ENCODE assay signal across 20 cellular contexts in genomic region chr3:195284842-195285241, GRCh38. TPM values are rescaled to one million over a fixed set of nuclear protein-coding genes. Genes with fewer than 3 reads are reported as not detected.
DNase-seq lines count a peak whose midpoint lies in the region; ATAC-seq and TF ChIP-seq lines count a peak whose summit lies in the region.
"Had no signal": no experiment of that assay in that cellular context is flagged by ENCODE, and none has a peak within 500 bp of the region (broad histone marks: within the 10 kb centered on the region; RNA-seq: fewer than 3 reads in every experiment).

No MANE protein-coding gene starts in this region.

- no peaks in the 10 kb centered on the region for H3K4me1 Mint-ChIP-seq in activated T-helper 17 cell treated with anti-CD3 and anti-CD28 coated beads, Interleukin-2, amount 50 U/mL, for 72 hours
- peaks cover 24% of the 10 kb centered on the region for H3K4me1 Mint-ChIP-seq in progenitor cell of endocrine pancreas (ENCODE audit: low read depth)
- H3K4me1 Mint-ChIP-seq: GM23338 had no signal

- WGBS in adrenal gland, 4 donors = 88 to 91% (median 90%) methylated on average over 3 of the region's 3 CpGs

- H3K4me3 Mint-ChIP-seq in activated T-helper 17 cell treated with anti-CD3 and anti-CD28 coated beads, Interleukin-2, amount 50 U/mL, for 72 hours = no peak overlapping the region
- peak overlapping the region; percentile 33 for H3K4me3 Mint-ChIP-seq in progenitor cell of endocrine pancreas (ENCODE audit: low read depth)
- H3K4me3 Mint-ChIP-seq: GM23338 had no signal

- H3K36me3 ChIP-seq in adrenal gland (replicated peaks in 1 of 2) = peaks cover 0 to 53% of the 10 kb centered on the region in 2 donors

- intact Hi-C loops in adrenal gland (cut with DNase I) = no loop called here

- no peak for TF ChIP-seq POLR2A in adrenal gland (IDR thresholded peaks at IDR 0.05)

- H3K9me3 Mint-ChIP-seq in activated T-helper 17 cell treated with anti-CD3 and anti-CD28 coated beads, Interleukin-2, amount 50 U/mL, for 72 hours = no peaks in the 10 kb centered on the region
- H3K9me3 Mint-ChIP-seq in progenitor cell of endocrine pancreas (ENCODE audit: low read depth) = no peaks in the 10 kb centered on the region
- H3K9me3 Mint-ChIP-seq: GM23338 had no signal

- H3K4me3 ChIP-seq in adrenal gland = no peak overlapping the region
- H3K4me3 ChIP-seq: GM23338, PC-9 had no signal

- H3K9me3 ChIP-seq in adrenal gland (replicated peaks in 1 of 3) = no peaks in the 10 kb centered on the region

- no peaks in the 10 kb centered on the region for H3K27me3 Mint-ChIP-seq in activated T-helper 17 cell treated with anti-CD3 and anti-CD28 coated beads, Interleukin-2, amount 50 U/mL, for 72 hours
- H3K27me3 Mint-ChIP-seq in progenitor cell of endocrine pancreas = peaks cover 9% of the 10 kb centered on the region

- peak; percentile 89 to 93 for ATAC-seq in activated CD4-positive, CD25-positive, alpha-beta regulatory T cell treated with anti-CD3 and anti-CD28 coated beads, Interleukin-2, amount 50 U/mL, for 24 hours
- peak; percentile 31 for ATAC-seq in activated T-helper 17 cell treated with anti-CD3 and anti-CD28 coated beads, Interleukin-2, amount 50 U/mL, for 72 hours (replicated peaks)
- ATAC-seq in left lobe of liver = peak; percentile 32
- ATAC-seq: GM23338, HCT116 had no signal

- no peak overlapping the region for H3K27ac Mint-ChIP-seq in activated T-helper 17 cell treated with anti-CD3 and anti-CD28 coated beads, Interleukin-2, amount 50 U/mL, for 72 hours
- no peak overlapping the region for H3K27ac Mint-ChIP-seq in progenitor cell of endocrine pancreas
- H3K27ac Mint-ChIP-seq: GM23338 had no signal

- no peak for DNase-seq in activated CD4-positive, CD25-positive, alpha-beta regulatory T cell (lab: John Stamatoyannopoulos, UW)
- DNase-seq in left lobe of liver (ENCODE audit: low spot score) (no peak), progenitor cell of endocrine pancreas (ENCODE audit: low spot score, unreplicated experiment) (no peak), NCI-H2196 (lab: John Stamatoyannopoulos, UW; ENCODE audit: unreplicated experiment) (no peak), adrenal gland (no peak)
- DNase-seq in activated CD8-positive, alpha-beta memory T cell treated with anti-CD3 and anti-CD28 coated beads, Interleukin-2, amount 50 U/mL, for 4 hours = no peak
- DNase-seq: AML-193, DMS 273 treated with DMSO at 0.1 percent for 48 hours, NCI-H1417 treated with DMSO at 0.1 percent for 48 hours, NCI-H2029, NCI-H526, SIG-M5 had no signal

- H3K27me3 ChIP-seq in adrenal gland = no peaks in the 10 kb centered on the region

- H3K27ac ChIP-seq in adrenal gland = no peak overlapping the region
- H3K27ac ChIP-seq: 22Rv1, C4-2B, PC-9, RWPE1 had no signal

- no peaks in the 10 kb centered on the region for H3K4me1 ChIP-seq in adrenal gland (replicated peaks in 1 of 2)

- peaks cover 73% of the 10 kb centered on the region for H3K36me3 Mint-ChIP-seq in activated T-helper 17 cell treated with anti-CD3 and anti-CD28 coated beads, Interleukin-2, amount 50 U/mL, for 72 hours (ENCODE audit: low read depth)
- H3K36me3 Mint-ChIP-seq in progenitor cell of endocrine pancreas (ENCODE audit: insufficient read depth) = peaks cover 14% of the 10 kb centered on the region

- TF ChIP-seq CTCF in progenitor cell of endocrine pancreas (IDR thresholded peaks at IDR 0.05; ENCODE audit: unreplicated experiment) (no peak), adrenal gland (IDR thresholded peaks at IDR 0.05) (no peak)

RNA-seq across cellular contexts. Expression of gene XXYLT1, which starts 13.9 kb away (rescaled TPM):
- total RNA-seq in activated T-helper 17 cell treated with anti-CD3 and anti-CD28 coated beads, Interleukin-2, amount 50 U/mL, for 72 hours = 1 to 10 TPM; 7.0 to 7.4 TPM
- 2.8 TPM for total RNA-seq in left lobe of liver
- 23.7 and 25.4 TPM in 2 replicates for total RNA-seq in progenitor cell of endocrine pancreas
- 10 to 100 TPM in 4 of 8 donors, 1 to 10 TPM in 4; 8.2 to 13.9 (median 9.8) TPM for total RNA-seq in adrenal gland
- 1 to 10 TPM; 6.2 to 7.6 (median 7.4) TPM for polyA plus RNA-seq in adrenal gland

Comparison
In these comparisons a context has a peak if more than half of its experiments do, and no peak if none do; other contexts are left out.
1. ATAC-seq: peak in every context shown above with its lines; median percentile 91 in activated CD4-positive, CD25-positive, alpha-beta regulatory T cell treated with anti-CD3 and anti-CD28 coated beads, Interleukin-2, amount 50 U/mL, for 24 hours; 32 in left lobe of liver; 31 in activated T-helper 17 cell treated with anti-CD3 and anti-CD28 coated beads, Interleukin-2, amount 50 U/mL, for 72 hours.